14 cellular contexts compared by ENCODE assay signal in genomic region chr2:221997100-221997499, GRCh38.
A peak's percentile ranks its signal among the peaks of the same experiment; 100 is the strongest.
DNase-seq lines count a peak whose midpoint lies in the region; ATAC-seq and TF ChIP-seq lines count a peak whose summit lies in the region.
"Had no signal": no experiment of that assay in that cellular context is flagged by ENCODE, and none has a peak within 500 bp of the region (broad histone marks: within the 10 kb centered on the region; RNA-seq: fewer than 3 reads in every experiment).

No MANE protein-coding gene starts in this region.

- DNase-seq in GM04504 (ENCODE audit: low read depth) (peak; percentile 53), RKO (ENCODE audit: low spot score) (peak; percentile 41), fibroblast of gingiva (ENCODE audit: low read depth) (peak; percentile 3), renal cortical epithelial cell (ENCODE audit: low read depth) (peak; percentile 91), erythroblast (lab: John Stamatoyannopoulos, UW) (no peak)
- DNase-seq in naive thymus-derived CD4-positive, alpha-beta T cell: no peak
- DNase-seq: DMS79, left lung, NCI-H510A, ovary had no signal

- no peak overlapping the region for H3K4me3 ChIP-seq in naive thymus-derived CD4-positive, alpha-beta T cell (ENCODE audit: low read length)
- H3K4me3 ChIP-seq: left lung, ovary, suprapubic skin had no signal

- H3K4me3 Mint-ChIP-seq in naive thymus-derived CD4-positive, alpha-beta T cell: no peak overlapping the region
- H3K4me3 Mint-ChIP-seq: activated naive CD8-positive, alpha-beta T cell had no signal

- peaks cover 0 to 14% (median 2%) of the 10 kb centered on the region in 11 donors for H3K9me3 Mint-ChIP-seq in naive thymus-derived CD4-positive, alpha-beta T cell

- intact Hi-C loops in naive thymus-derived CD4-positive, alpha-beta T cell (cut with micrococcal nuclease): no loop called here

- no peaks in the 10 kb centered on the region for H3K27me3 ChIP-seq in naive thymus-derived CD4-positive, alpha-beta T cell (ENCODE audit: control insufficient read depth in 2 of 2, insufficient read depth in 2 of 2, low read length in 2 of 2)
- H3K27me3 ChIP-seq: left lung, ovary had no signal

- H3K4me1 Mint-ChIP-seq in naive thymus-derived CD4-positive, alpha-beta T cell: no peaks in the 10 kb centered on the region

- no peak for TF ChIP-seq POLR2A in erythroblast (IDR thresholded peaks at IDR 0.05; ENCODE audit: low read length)

- H3K27me3 Mint-ChIP-seq in naive thymus-derived CD4-positive, alpha-beta T cell: peaks cover 0 to 13% (median 5%) of the 10 kb centered on the region in 5 donors
- H3K27me3 Mint-ChIP-seq: activated naive CD8-positive, alpha-beta T cell had no signal

- no peaks in the 10 kb centered on the region for H3K9me3 ChIP-seq in naive thymus-derived CD4-positive, alpha-beta T cell (ENCODE audit: control insufficient read depth in 2 of 3, low read length in 3 of 3)
- H3K9me3 ChIP-seq: left lung, ovary, suprapubic skin had no signal

- no peak for ATAC-seq in naive thymus-derived CD4-positive, alpha-beta T cell
- ATAC-seq in GM21381 (IDR thresholded peaks at IDR 0.05; ENCODE audit: unreplicated experiment) (no peak), HG03432 (IDR thresholded peaks at IDR 0.05; ENCODE audit: unreplicated experiment) (no peak)
- ATAC-seq: left lung had no signal

- CTCF ChIA-PET in naive thymus-derived CD4-positive, alpha-beta T cell (lab: Charles Lee): no interaction called here

- H3K27ac Mint-ChIP-seq in naive thymus-derived CD4-positive, alpha-beta T cell: no peak overlapping the region
- H3K27ac Mint-ChIP-seq: activated naive CD8-positive, alpha-beta T cell had no signal

- H3K36me3 Mint-ChIP-seq in naive thymus-derived CD4-positive, alpha-beta T cell: no peaks in the 10 kb centered on the region
- H3K36me3 Mint-ChIP-seq: activated naive CD8-positive, alpha-beta T cell had no signal

- POLR2A ChIA-PET in naive thymus-derived CD4-positive, alpha-beta T cell (lab: Charles Lee): no interaction called here

- H3K27ac ChIP-seq in naive thymus-derived CD4-positive, alpha-beta T cell (ENCODE audit: low read depth, low read length): no peak overlapping the region
- H3K27ac ChIP-seq: left lung, ovary, suprapubic skin had no signal

- H3K4me1 ChIP-seq in naive thymus-derived CD4-positive, alpha-beta T cell (ENCODE audit: control insufficient read depth in 2 of 2, insufficient read depth in 2 of 2, low read length in 2 of 2): no peaks in the 10 kb centered on the region
- H3K4me1 ChIP-seq: left lung, suprapubic skin had no signal

- H3K36me3 ChIP-seq in naive thymus-derived CD4-positive, alpha-beta T cell (ENCODE audit: control insufficient read depth in 2 of 3, insufficient read depth in 3 of 3, low read length in 3 of 3): no peaks in the 10 kb centered on the region
- H3K36me3 ChIP-seq: left lung, ovary, suprapubic skin had no signal

Comparison
In these comparisons a context has a peak if more than half of its experiments do, and no peak if none do; other contexts are left out.
1. DNase-seq: peak in GM04504 (single experiment), RKO (single experiment), fibroblast of gingiva (single experiment) and renal cortical epithelial cell (single experiment); none in naive thymus-derived CD4-positive, alpha-beta T cell (0 of 9) and erythroblast (0 of 2).